8 cellular contexts compared by ENCODE assay signal in the genomic region with DNA sequence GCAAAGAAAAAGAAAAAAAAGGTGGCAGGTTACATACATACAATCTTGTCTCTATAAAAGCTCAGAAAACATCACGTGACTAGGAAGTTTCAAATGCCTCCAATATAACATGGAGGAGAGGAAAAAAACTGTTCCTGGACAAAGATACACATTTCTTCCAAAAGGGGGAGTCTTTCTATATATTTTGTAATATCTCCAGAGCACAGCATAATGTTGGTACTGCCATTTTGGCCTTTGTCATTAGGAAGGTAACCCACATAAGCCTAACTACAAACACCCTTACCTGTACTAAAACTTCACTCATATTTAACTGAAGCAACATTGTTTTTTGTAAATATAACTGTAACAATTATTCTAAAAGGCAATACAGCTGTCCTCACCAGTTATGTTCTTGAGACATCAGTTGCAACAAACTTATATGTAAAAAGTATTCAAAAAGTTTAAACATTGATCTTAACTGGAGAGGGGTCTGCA. TPM values are rescaled to one million over a fixed set of nuclear protein-coding genes. Genes with fewer than 3 reads are reported as not detected.
DNase-seq lines count a peak whose midpoint lies in the region; ATAC-seq and TF ChIP-seq lines count a peak whose summit lies in the region.

No MANE protein-coding gene starts in this region.

- peak overlapping the region; percentile 95; the same call in 1 of the 2 replicates for H3K4me3 ChIP-seq in BLaER1
- peak overlapping the region; percentile 90 to 95 for H3K4me3 ChIP-seq in HCT116 (replicated peaks in 1 of 2; ENCODE audit: low read depth in 1 of 2, low read length in 2 of 2)

- H3K36me3 ChIP-seq in BLaER1, result peaks cover 13% of the 10 kb centered on the region
- peaks cover 10 to 20% of the 10 kb centered on the region in 2 experiments; a peak in 3 of 4 replicates for H3K36me3 ChIP-seq in HCT116 (ENCODE audit: control insufficient read depth in 1 of 2, insufficient read depth in 2 of 2, low read length in 2 of 2)

- peaks cover 13% of the 10 kb centered on the region for H3K27me3 Mint-ChIP-seq in activated naive CD8-positive, alpha-beta T cell treated with anti-CD3 and anti-CD28 coated beads, Interleukin-2, amount 50 U/mL, for 24 hours

- H3K27ac Mint-ChIP-seq in activated naive CD8-positive, alpha-beta T cell treated with anti-CD3 and anti-CD28 coated beads, Interleukin-2, amount 50 U/mL, for 24 hours, result peak overlapping the region; percentile 98

- POLR2A ChIA-PET in HCT116 (lab: Charles Lee), result interaction anchor here (0.7 to 1.7 kb wide), 3 partner anchors 10 to 13 kb away, joined by 3 to 6 read pairs (median 5); no protein-coding TSS in a partner anchor

- H3K4me1 Mint-ChIP-seq in activated naive CD8-positive, alpha-beta T cell treated with anti-CD3 and anti-CD28 coated beads, Interleukin-2, amount 50 U/mL, for 24 hours, result peaks cover 34% of the 10 kb centered on the region

- BruUV-seq in HCT116 (replicated peaks; lab: Mats Ljungman, UMichigan), result no TSS peak

- RAD21 ChIA-PET in HCT116 (lab: Charles Lee; ENCODE audit: low non-redundant PET in 1 of 2, low total read pairs in 2 of 2, uncharacterized antibody in 2 of 2, unreplicated experiment in 2 of 2), result no interaction called here

- TF ChIP-seq POLR2A in HCT116 (IDR thresholded peaks at IDR 0.05; ENCODE audit: borderline replicate concordance, extremely low read depth, insufficient read depth, insufficient read length), result no peak

- H2AFZ ChIP-seq in HCT116 (ENCODE audit: low read depth, low read length, poor library complexity, severe bottlenecking), result no peak overlapping the region

- DNase-seq in HCT116 (ENCODE audit: low read depth, low spot score) (peak; percentile 79), NCI-H510A (lab: John Stamatoyannopoulos, UW) (peak; percentile 28), lung microvascular endothelial cell (ENCODE audit: low read depth in 2 of 2) (peak; percentile 21 to 30), anterior cingulate cortex (lab: John Stamatoyannopoulos, UW) (no peak)
- DNase-seq in activated naive CD8-positive, alpha-beta T cell treated with anti-CD3 and anti-CD28 coated beads, Interleukin-2, amount 50 U/mL, for 24 hours, result no peak
- DNase-seq in stimulated activated naive CD4-positive, alpha-beta T cell (lab: John Stamatoyannopoulos, UW), result no peak

- TF ChIP-seq RAD21 in HCT116 (IDR thresholded peaks at IDR 0.05; ENCODE audit: low read depth), result peak; percentile 35

- H3K27ac ChIP-seq in BLaER1 (no peak overlapping the region), HCT116 (ENCODE audit: low read depth, low read length) (peak overlapping the region; percentile 91)

- peaks cover 32% of the 10 kb centered on the region for H3K4me1 ChIP-seq in BLaER1
- H3K4me1 ChIP-seq in HCT116 (ENCODE audit: control insufficient read depth in 1 of 2, insufficient read depth in 2 of 2, low read length in 2 of 2), result peaks cover 10 to 26% of the 10 kb centered on the region in 2 experiments

- peaks cover 48% of the 10 kb centered on the region for H3K79me2 ChIP-seq in HCT116 (ENCODE audit: insufficient read depth, low read length)

- intact Hi-C loops in HCT116 (cut with micrococcal nuclease), result no loop called here

- H3K9me3 ChIP-seq in BLaER1 (no peaks in the 10 kb centered on the region), HCT116 (ENCODE audit: control insufficient read depth in 1 of 2, insufficient read depth in 1 of 2, low read depth in 1 of 2, low read length in 2 of 2) (no peaks in the 10 kb centered on the region)

- ATAC-seq in HCT116 (peak; percentile 31), GM21786 (IDR thresholded peaks at IDR 0.05; ENCODE audit: unreplicated experiment) (no peak)
- ATAC-seq in activated naive CD8-positive, alpha-beta T cell treated with anti-CD3 and anti-CD28 coated beads, Interleukin-2, amount 50 U/mL, for 24 hours, result no peak

- H3K4me3 Mint-ChIP-seq in activated naive CD8-positive, alpha-beta T cell treated with anti-CD3 and anti-CD28 coated beads, Interleukin-2, amount 50 U/mL, for 24 hours, result peak overlapping the region; percentile 95

- CTCF ChIA-PET in HCT116 (lab: Charles Lee), result interaction anchor here (0.8 to 3.1 kb wide), 7 partner anchors 9 to 281 kb away, joined by 3 to 14 read pairs (median 5); no protein-coding TSS in a partner anchor

- peaks cover 37% of the 10 kb centered on the region for H3K36me3 Mint-ChIP-seq in activated naive CD8-positive, alpha-beta T cell treated with anti-CD3 and anti-CD28 coated beads, Interleukin-2, amount 50 U/mL, for 24 hours (ENCODE audit: low read depth)

- H3K27me3 ChIP-seq in BLaER1, result no peaks in the 10 kb centered on the region
- H3K27me3 ChIP-seq in HCT116 (ENCODE audit: insufficient read depth, low read length), result no peaks in the 10 kb centered on the region

- H3K9ac ChIP-seq in BLaER1 (no peak overlapping the region), HCT116 (ENCODE audit: low read length) (peak overlapping the region; percentile 99)

- H3K9me3 Mint-ChIP-seq in activated naive CD8-positive, alpha-beta T cell treated with anti-CD3 and anti-CD28 coated beads, Interleukin-2, amount 50 U/mL, for 24 hours, result no peaks in the 10 kb centered on the region

- H3K4me2 ChIP-seq in BLaER1 (peak overlapping the region; percentile 84), HCT116 (ENCODE audit: low read length) (peak overlapping the region; percentile 86)

- peak; percentile 40 to 69 (median 57) for TF ChIP-seq CTCF in HCT116 (IDR thresholded peaks at IDR 0.05 in 2 of 3, conservative IDR thresholded peaks at IDR 0.05 in 1 of 3; ENCODE audit: borderline replicate concordance in 1 of 3, insufficient read depth in 1 of 3, low read depth in 2 of 3, low read length in 2 of 3)

- H4K20me1 ChIP-seq in BLaER1 (peaks cover 30% of the 10 kb centered on the region), HCT116 (ENCODE audit: insufficient read depth) (peaks cover 20% of the 10 kb centered on the region; the same call in 1 of the 2 replicates)

- no peaks in the 10 kb centered on the region for H3K9me2 ChIP-seq in HCT116 (ENCODE audit: insufficient read depth)

TF ChIP-seq in HCT116, 20 proteins besides CTCF, POLR2A, EP300 and RAD21 (continues in another document):
- no peak for TF ChIP-seq ZNF274 (IDR thresholded peaks at IDR 0.05; ENCODE audit: low read depth, low read length)
- TF ChIP-seq FOSL1 (IDR thresholded peaks at IDR 0.05; ENCODE audit: low read depth), result no peak; the same call in 1 of the 2 replicates
- TF ChIP-seq, protein P1, sequence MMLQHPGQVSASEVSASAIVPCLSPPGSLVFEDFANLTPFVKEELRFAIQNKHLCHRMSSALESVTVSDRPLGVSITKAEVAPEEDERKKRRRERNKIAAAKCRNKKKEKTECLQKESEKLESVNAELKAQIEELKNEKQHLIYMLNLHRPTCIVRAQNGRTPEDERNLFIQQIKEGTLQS (IDR thresholded peaks at IDR 0.05), result no peak
- TF ChIP-seq JUND (IDR thresholded peaks at IDR 0.05), result no peak
- TF ChIP-seq EGR1 (IDR thresholded peaks at IDR 0.05; ENCODE audit: low read depth), result no peak
- TF ChIP-seq YY1 (IDR thresholded peaks at IDR 0.05; ENCODE audit: extremely low read depth, insufficient replicate concordance, low read depth, low read length), result peak; percentile 82
- no peak for TF ChIP-seq EZH2 (IDR thresholded peaks at IDR 0.05)
- no peak; the same call in none of the 2 replicates for TF ChIP-seq POLR2AphosphoS5 (IDR thresholded peaks at IDR 0.05; ENCODE audit: low read depth, low read length)
- TF ChIP-seq, protein P2, sequence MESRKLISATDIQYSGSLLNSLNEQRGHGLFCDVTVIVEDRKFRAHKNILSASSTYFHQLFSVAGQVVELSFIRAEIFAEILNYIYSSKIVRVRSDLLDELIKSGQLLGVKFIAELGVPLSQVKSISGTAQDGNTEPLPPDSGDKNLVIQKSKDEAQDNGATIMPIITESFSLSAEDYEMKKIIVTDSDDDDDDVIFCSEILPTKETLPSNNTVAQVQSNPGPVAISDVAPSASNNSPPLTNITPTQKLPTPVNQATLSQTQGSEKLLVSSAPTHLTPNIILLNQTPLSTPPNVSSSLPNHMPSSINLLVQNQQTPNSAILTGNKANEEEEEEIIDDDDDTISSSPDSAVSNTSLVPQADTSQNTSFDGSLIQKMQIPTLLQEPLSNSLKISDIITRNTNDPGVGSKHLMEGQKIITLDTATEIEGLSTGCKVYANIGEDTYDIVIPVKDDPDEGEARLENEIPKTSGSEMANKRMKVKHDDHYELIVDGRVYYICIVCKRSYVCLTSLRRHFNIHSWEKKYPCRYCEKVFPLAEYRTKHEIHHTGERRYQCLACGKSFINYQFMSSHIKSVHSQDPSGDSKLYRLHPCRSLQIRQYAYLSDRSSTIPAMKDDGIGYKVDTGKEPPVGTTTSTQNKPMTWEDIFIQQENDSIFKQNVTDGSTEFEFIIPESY (IDR thresholded peaks at IDR 0.05; ENCODE audit: extremely low read depth, insufficient replicate concordance, low read length), result no peak
- TF ChIP-seq, protein P3, sequence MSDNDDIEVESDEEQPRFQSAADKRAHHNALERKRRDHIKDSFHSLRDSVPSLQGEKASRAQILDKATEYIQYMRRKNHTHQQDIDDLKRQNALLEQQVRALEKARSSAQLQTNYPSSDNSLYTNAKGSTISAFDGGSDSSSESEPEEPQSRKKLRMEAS (IDR thresholded peaks at IDR 0.05), result no peak; the same call in 1 of the 2 replicates
- TF ChIP-seq TCF7L2 (IDR thresholded peaks at IDR 0.05; ENCODE audit: borderline replicate concordance, extremely low read depth, insufficient read depth, insufficient read length), result no peak
- peak; percentile 65 for TF ChIP-seq SP1 (IDR thresholded peaks at IDR 0.05; ENCODE audit: low read depth)
- peak; percentile 85 for TF ChIP-seq CBX3 (IDR thresholded peaks at IDR 0.05; ENCODE audit: low read depth)
- TF ChIP-seq ZFX (IDR thresholded peaks at IDR 0.05), result no peak
- TF ChIP-seq ELF1 (IDR thresholded peaks at IDR 0.05; ENCODE audit: borderline replicate concordance, low read depth), result peak; percentile 38; the same call in 1 of the 2 replicates

RNA-seq across cellular contexts. Expression of gene BTF3, which starts 1.2 kb away (rescaled TPM):
- total RNA-seq in HCT116 (2021; ENCODE audit: unreplicated experiment), result 868 TPM
- 624 and 797 TPM in 2 replicates for polyA plus RNA-seq in HCT116 (2012)
- total RNA-seq in lung microvascular endothelial cell, result 193 and 250 TPM in 2 replicates

RNA-seq across cellular contexts. Expression of gene FOXD1, which starts 48.4 kb away (rescaled TPM):
- 26.8 TPM for total RNA-seq in HCT116 (2021; ENCODE audit: unreplicated experiment)
- 14.1 and 15.8 TPM in 2 replicates for polyA plus RNA-seq in HCT116 (2012)
- total RNA-seq in lung microvascular endothelial cell, result 0.22 TPM in 1 of 2 replicates, not detected in the other

Comparison
In these comparisons a context has a peak if more than half of its experiments do, and no peak if none do; other contexts are left out.
1. DNase-seq: peak in HCT116 (single experiment), NCI-H510A (single experiment) and lung microvascular endothelial cell (2 of 2); none in activated naive CD8-positive, alpha-beta T cell treated with anti-CD3 and anti-CD28 coated beads, Interleukin-2, amount 50 U/mL, for 24 hours (single experiment), stimulated activated naive CD4-positive, alpha-beta T cell (0 of 6) and anterior cingulate cortex (0 of 58).
2. RNA of gene FOXD1, which starts 48.4 kb away (total RNA-seq): 26.8 TPM in HCT116 (single experiment); 0.22 TPM in lung microvascular endothelial cell; every median in the first group is over 10 times any median in the second.